Comparison of ENCODE assay signal across 8 cellular contexts in genomic region chr12:53205747-53206146, GRCh38.
DNase-seq lines count a peak whose midpoint lies in the region; ATAC-seq and TF ChIP-seq lines count a peak whose summit lies in the region.

No MANE protein-coding gene starts in this region.

- H3K4me1 Mint-ChIP-seq in T-helper 2 cell treated with Interferon-gamma antibody and Interleukin-4, amounts not matched to agents 5 μg/mL and 100 μg/mL, for 36 hours (ENCODE audit: low read depth), result peaks cover 55% of the 10 kb centered on the region

- DNase-seq in AG08396 (ENCODE audit: low spot score) (peak; percentile 93), GM19240 (ENCODE audit: insufficient read length, low spot score) (peak; percentile 77), choroid plexus epithelial cell (ENCODE audit: low read depth) (peak; percentile 94), SHP77 treated with DMSO at 0.1 percent for 48 hours (lab: John Stamatoyannopoulos, UW) (no peak), NCI-H1417 treated with DMSO at 0.1 percent for 48 hours (lab: John Stamatoyannopoulos, UW) (no peak)
- DNase-seq in T-helper 2 cell treated with Interferon-gamma antibody and Interleukin-4, amounts not matched to agents 5 μg/mL and 100 μg/mL, for 36 hours (ENCODE audit: low spot score), result peak; percentile 83
- peak; percentile 82 for DNase-seq in stimulated activated CD4-positive, alpha-beta T cell treated with anti-CD3 and anti-CD28 coated beads, Interleukin-1b, Interleukin-23, amount 100 ng/mL, for 48 hours

- peak overlapping the region; percentile 91 for H3K4me3 Mint-ChIP-seq in T-helper 2 cell treated with Interferon-gamma antibody and Interleukin-4, amounts not matched to agents 5 μg/mL and 100 μg/mL, for 36 hours

- ATAC-seq in HG03280 (IDR thresholded peaks at IDR 0.05; ENCODE audit: unreplicated experiment), result peak; percentile 60

- H3K36me3 Mint-ChIP-seq in T-helper 2 cell treated with Interferon-gamma antibody and Interleukin-4, amounts not matched to agents 5 μg/mL and 100 μg/mL, for 36 hours (ENCODE audit: low read depth), result peaks cover 63% of the 10 kb centered on the region

- no peaks in the 10 kb centered on the region for H3K27me3 Mint-ChIP-seq in T-helper 2 cell treated with Interferon-gamma antibody and Interleukin-4, amounts not matched to agents 5 μg/mL and 100 μg/mL, for 36 hours (ENCODE audit: low read depth)

- peak overlapping the region; percentile 94 for H3K27ac Mint-ChIP-seq in T-helper 2 cell treated with Interferon-gamma antibody and Interleukin-4, amounts not matched to agents 5 μg/mL and 100 μg/mL, for 36 hours

- H3K4me3 ChIP-seq in choroid plexus epithelial cell (ENCODE audit: low read depth, low read length), result no peak overlapping the region

- no peaks in the 10 kb centered on the region for H3K9me3 Mint-ChIP-seq in T-helper 2 cell treated with Interferon-gamma antibody and Interleukin-4, amounts not matched to agents 5 μg/mL and 100 μg/mL, for 36 hours

- TF ChIP-seq CTCF in choroid plexus epithelial cell (conservative IDR thresholded peaks at IDR 0.05; ENCODE audit: low read depth, low read length), result no peak

Comparison
In these comparisons a context has a peak if more than half of its experiments do, and no peak if none do; other contexts are left out.
1. DNase-seq: peak in AG08396 (single experiment), GM19240 (single experiment), T-helper 2 cell treated with Interferon-gamma antibody and Interleukin-4, amounts not matched to agents 5 μg/mL and 100 μg/mL, for 36 hours (single experiment), choroid plexus epithelial cell (single experiment) and stimulated activated CD4-positive, alpha-beta T cell treated with anti-CD3 and anti-CD28 coated beads, Interleukin-1b, Interleukin-23, amount 100 ng/mL, for 48 hours (single experiment); none in SHP77 treated with DMSO at 0.1 percent for 48 hours (single experiment) and NCI-H1417 treated with DMSO at 0.1 percent for 48 hours (single experiment).